2 cellular contexts compared by ENCODE assay signal in the genomic region with DNA sequence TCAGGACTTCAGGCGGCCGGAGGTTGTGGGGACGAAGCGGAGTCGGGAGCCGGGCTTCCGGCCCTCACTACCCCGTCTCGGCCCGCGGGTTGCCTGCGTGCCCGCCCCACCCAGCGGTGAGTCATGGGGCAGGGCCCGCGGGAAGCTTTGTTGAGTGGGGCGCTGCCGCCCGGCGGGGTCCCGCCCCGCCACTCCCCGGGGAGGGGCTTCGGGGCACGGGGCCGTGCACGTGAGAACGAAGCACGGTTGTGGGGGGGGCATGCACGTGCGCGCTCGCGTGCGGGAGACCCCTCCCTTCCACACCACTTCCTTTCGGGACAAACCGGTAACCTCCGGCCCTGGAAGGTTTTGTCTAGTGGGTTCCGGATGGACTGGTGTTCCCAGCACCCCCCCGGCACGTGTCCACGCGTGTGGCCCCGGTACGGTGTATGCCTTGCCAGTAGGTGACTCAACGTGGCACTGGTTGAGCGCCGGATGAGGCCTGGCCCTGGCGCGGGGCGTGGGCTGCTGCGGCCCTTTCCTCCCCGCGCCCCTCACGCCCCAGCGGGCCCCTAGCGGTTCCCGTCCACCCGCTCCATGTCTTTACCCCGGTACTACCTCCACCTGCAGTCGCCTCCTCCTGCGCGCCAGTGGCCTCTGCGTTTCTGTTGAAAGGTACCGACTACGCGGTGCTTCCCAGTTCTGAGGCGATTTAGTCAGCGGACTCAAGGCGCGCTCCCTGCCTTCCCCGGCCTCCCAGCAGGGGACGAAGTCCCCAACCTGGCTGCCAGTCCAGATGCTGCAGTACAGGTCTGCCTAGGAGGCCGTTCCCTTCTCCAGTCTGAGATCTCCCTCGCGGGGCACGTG.
TF ChIP-seq lines count a peak whose summit lies in the region.

No MANE protein-coding gene starts in this region.

TF ChIP-seq in liver, 16 proteins besides CTCF, POLR2A, EP300 and RAD21:
- TF ChIP-seq HNF4G (IDR thresholded peaks at IDR 0.05) (no peak), JUND (IDR thresholded peaks at IDR 0.05) (peak; percentile 77 to 85), FOXA1 (IDR thresholded peaks at IDR 0.05) (no peak), SP1 (IDR thresholded peaks at IDR 0.05) (peak; percentile 31), FOXA2 (IDR thresholded peaks at IDR 0.05) (no peak), GABPA (IDR thresholded peaks at IDR 0.05 in 1 of 2, conservative IDR thresholded peaks at IDR 0.05 in 1 of 2) (no peak), YY1 (IDR thresholded peaks at IDR 0.05) (peak; percentile 35), EGR1 (IDR thresholded peaks at IDR 0.05; ENCODE audit: low read depth in 2 of 2) (no peak)
- TF ChIP-seq, protein P1, sequence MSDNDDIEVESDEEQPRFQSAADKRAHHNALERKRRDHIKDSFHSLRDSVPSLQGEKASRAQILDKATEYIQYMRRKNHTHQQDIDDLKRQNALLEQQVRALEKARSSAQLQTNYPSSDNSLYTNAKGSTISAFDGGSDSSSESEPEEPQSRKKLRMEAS (IDR thresholded peaks at IDR 0.05), result peak; percentile 73
- TF ChIP-seq, protein P2, sequence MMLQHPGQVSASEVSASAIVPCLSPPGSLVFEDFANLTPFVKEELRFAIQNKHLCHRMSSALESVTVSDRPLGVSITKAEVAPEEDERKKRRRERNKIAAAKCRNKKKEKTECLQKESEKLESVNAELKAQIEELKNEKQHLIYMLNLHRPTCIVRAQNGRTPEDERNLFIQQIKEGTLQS (IDR thresholded peaks at IDR 0.05), result peak; percentile 48

TF ChIP-seq in HepG2, 621 proteins besides CTCF, POLR2A, EP300 and RAD21:
- TF ChIP-seq, protein P3, sequence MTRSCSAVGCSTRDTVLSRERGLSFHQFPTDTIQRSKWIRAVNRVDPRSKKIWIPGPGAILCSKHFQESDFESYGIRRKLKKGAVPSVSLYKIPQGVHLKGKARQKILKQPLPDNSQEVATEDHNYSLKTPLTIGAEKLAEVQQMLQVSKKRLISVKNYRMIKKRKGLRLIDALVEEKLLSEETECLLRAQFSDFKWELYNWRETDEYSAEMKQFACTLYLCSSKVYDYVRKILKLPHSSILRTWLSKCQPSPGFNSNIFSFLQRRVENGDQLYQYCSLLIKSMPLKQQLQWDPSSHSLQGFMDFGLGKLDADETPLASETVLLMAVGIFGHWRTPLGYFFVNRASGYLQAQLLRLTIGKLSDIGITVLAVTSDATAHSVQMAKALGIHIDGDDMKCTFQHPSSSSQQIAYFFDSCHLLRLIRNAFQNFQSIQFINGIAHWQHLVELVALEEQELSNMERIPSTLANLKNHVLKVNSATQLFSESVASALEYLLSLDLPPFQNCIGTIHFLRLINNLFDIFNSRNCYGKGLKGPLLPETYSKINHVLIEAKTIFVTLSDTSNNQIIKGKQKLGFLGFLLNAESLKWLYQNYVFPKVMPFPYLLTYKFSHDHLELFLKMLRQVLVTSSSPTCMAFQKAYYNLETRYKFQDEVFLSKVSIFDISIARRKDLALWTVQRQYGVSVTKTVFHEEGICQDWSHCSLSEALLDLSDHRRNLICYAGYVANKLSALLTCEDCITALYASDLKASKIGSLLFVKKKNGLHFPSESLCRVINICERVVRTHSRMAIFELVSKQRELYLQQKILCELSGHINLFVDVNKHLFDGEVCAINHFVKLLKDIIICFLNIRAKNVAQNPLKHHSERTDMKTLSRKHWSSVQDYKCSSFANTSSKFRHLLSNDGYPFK (CRISPR knock-in tag; IDR thresholded peaks at IDR 0.05; ENCODE audit: borderline replicate concordance), result no peak
- TF ChIP-seq, protein P4, sequence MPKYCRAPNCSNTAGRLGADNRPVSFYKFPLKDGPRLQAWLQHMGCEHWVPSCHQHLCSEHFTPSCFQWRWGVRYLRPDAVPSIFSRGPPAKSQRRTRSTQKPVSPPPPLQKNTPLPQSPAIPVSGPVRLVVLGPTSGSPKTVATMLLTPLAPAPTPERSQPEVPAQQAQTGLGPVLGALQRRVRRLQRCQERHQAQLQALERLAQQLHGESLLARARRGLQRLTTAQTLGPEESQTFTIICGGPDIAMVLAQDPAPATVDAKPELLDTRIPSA (CRISPR knock-in tag; IDR thresholded peaks at IDR 0.05; ENCODE audit: borderline replicate concordance), result no peak
- TF ChIP-seq FOXA3 (CRISPR knock-in tag; IDR thresholded peaks at IDR 0.05) (no peak), HNRNPL (IDR thresholded peaks at IDR 0.05; ENCODE audit: low read depth, low read length) (no peak), ZFY (CRISPR knock-in tag; IDR thresholded peaks at IDR 0.05) (no peak), ZSCAN29 (CRISPR knock-in tag; conservative IDR thresholded peaks at IDR 0.05) (no peak), POLR2AphosphoS5 (IDR thresholded peaks at IDR 0.05; ENCODE audit: low read depth, low read length) (no peak), PAX8 (CRISPR knock-in tag; IDR thresholded peaks at IDR 0.05; ENCODE audit: borderline replicate concordance) (no peak), RAD51 (IDR thresholded peaks at IDR 0.05; ENCODE audit: borderline replicate concordance) (no peak), KLF6 (CRISPR knock-in tag; IDR thresholded peaks at IDR 0.05) (no peak), ATF7-NPFF (CRISPR knock-in tag; IDR thresholded peaks at IDR 0.05; ENCODE audit: low read depth) (no peak), RCOR2 (CRISPR knock-in tag; IDR thresholded peaks at IDR 0.05) (no peak), U2AF2 (IDR thresholded peaks at IDR 0.05; ENCODE audit: low read depth, low read length) (no peak), CREM (IDR thresholded peaks at IDR 0.05) (no peak), CREM (CRISPR knock-in tag; IDR thresholded peaks at IDR 0.05) (no peak), SIN3B (IDR thresholded peaks at IDR 0.05; ENCODE audit: low read length) (no peak), NR2F2 (IDR thresholded peaks at IDR 0.05; ENCODE audit: borderline replicate concordance, low read depth) (no peak)
- TF ChIP-seq, protein P5, sequence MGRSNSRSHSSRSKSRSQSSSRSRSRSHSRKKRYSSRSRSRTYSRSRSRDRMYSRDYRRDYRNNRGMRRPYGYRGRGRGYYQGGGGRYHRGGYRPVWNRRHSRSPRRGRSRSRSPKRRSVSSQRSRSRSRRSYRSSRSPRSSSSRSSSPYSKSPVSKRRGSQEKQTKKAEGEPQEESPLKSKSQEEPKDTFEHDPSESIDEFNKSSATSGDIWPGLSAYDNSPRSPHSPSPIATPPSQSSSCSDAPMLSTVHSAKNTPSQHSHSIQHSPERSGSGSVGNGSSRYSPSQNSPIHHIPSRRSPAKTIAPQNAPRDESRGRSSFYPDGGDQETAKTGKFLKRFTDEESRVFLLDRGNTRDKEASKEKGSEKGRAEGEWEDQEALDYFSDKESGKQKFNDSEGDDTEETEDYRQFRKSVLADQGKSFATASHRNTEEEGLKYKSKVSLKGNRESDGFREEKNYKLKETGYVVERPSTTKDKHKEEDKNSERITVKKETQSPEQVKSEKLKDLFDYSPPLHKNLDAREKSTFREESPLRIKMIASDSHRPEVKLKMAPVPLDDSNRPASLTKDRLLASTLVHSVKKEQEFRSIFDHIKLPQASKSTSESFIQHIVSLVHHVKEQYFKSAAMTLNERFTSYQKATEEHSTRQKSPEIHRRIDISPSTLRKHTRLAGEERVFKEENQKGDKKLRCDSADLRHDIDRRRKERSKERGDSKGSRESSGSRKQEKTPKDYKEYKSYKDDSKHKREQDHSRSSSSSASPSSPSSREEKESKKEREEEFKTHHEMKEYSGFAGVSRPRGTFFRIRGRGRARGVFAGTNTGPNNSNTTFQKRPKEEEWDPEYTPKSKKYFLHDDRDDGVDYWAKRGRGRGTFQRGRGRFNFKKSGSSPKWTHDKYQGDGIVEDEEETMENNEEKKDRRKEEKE (IDR thresholded peaks at IDR 0.05), result no peak
- TF ChIP-seq, protein P6, sequence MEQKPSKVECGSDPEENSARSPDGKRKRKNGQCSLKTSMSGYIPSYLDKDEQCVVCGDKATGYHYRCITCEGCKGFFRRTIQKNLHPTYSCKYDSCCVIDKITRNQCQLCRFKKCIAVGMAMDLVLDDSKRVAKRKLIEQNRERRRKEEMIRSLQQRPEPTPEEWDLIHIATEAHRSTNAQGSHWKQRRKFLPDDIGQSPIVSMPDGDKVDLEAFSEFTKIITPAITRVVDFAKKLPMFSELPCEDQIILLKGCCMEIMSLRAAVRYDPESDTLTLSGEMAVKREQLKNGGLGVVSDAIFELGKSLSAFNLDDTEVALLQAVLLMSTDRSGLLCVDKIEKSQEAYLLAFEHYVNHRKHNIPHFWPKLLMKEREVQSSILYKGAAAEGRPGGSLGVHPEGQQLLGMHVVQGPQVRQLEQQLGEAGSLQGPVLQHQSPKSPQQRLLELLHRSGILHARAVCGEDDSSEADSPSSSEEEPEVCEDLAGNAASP (CRISPR knock-in tag; IDR thresholded peaks at IDR 0.05; ENCODE audit: borderline replicate concordance), result no peak
